In the genomic region with DNA sequence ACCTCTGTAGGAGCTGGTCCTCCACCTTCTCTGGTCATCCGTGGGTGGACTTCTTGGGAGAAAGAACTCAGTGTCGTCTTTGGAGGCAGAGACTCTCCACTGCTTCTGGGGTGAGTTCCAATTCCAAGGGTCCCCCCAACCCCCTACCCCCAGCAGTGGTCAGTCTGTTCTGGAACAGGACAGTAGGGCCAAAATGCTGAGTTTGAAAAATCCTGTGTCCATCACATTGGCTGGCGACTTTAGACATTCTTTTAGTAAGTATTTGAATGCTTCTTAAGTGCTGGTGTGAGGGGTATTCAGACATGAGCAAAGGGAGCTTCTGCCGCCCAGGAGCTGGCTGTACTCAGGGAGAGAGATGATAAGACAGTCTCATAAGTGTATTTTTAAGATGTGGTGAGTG, we compare ENCODE assay signal across 13 cellular contexts. TPM values are rescaled to one million over a fixed set of nuclear protein-coding genes. Genes with fewer than 3 reads are reported as not detected.
DNase-seq lines count a peak whose midpoint lies in the region; ATAC-seq and TF ChIP-seq lines count a peak whose summit lies in the region.
"Had no signal": no experiment of that assay in that cellular context is flagged by ENCODE, and none has a peak within 500 bp of the region (broad histone marks: within the 10 kb centered on the region; RNA-seq: fewer than 3 reads in every experiment).

No MANE protein-coding gene starts in this region.

- in situ Hi-C loops in mammary epithelial cell (cut with MboI; ENCODE audit: low sequenced_read_pairs in 2 of 2): no loop called here

- TF ChIP-seq CTCF in mammary epithelial cell (conservative IDR thresholded peaks at IDR 0.05 in 1 of 2, IDR thresholded peaks at IDR 0.05 in 1 of 2; ENCODE audit: extremely low read depth in 1 of 2, insufficient read depth in 1 of 2, low read depth in 1 of 2, low read length in 2 of 2) (no peak), neutrophil (IDR thresholded peaks at IDR 0.05) (no peak)

- peaks cover 0 to 37% (median 20%) of the 10 kb centered on the region in 4 donors for H3K4me1 Mint-ChIP-seq in CD4-positive, CD25-positive, alpha-beta regulatory T cell
- peaks cover 14 to 22% (median 22%) of the 10 kb centered on the region in 3 donors for H3K4me1 Mint-ChIP-seq in IgD-negative memory B cell

- TSS peak; percentile 21 for BruUV-seq in mammary epithelial cell (replicated peaks; lab: Mats Ljungman, UMichigan)

- intact Hi-C loops in mammary epithelial cell (cut with micrococcal nuclease): no loop called here

- no peaks in the 10 kb centered on the region for H3K9me3 Mint-ChIP-seq in CD4-positive, CD25-positive, alpha-beta regulatory T cell
- H3K9me3 Mint-ChIP-seq in IgD-negative memory B cell: no peaks in the 10 kb centered on the region

- peak overlapping the region; percentile 48 to 92 (median 85) for H3K4me3 Mint-ChIP-seq in CD4-positive, CD25-positive, alpha-beta regulatory T cell
- peak overlapping the region; percentile 45 to 82 (median 70) for H3K4me3 Mint-ChIP-seq in IgD-negative memory B cell

- no peak overlapping the region for H3K27ac ChIP-seq in CD4-positive, CD25-positive, alpha-beta regulatory T cell (ENCODE audit: insufficient read depth, low read length, poor library complexity, severe bottlenecking)
- no peak overlapping the region for H3K27ac ChIP-seq in mammary epithelial cell (ENCODE audit: insufficient read depth, low read depth, low read length)
- peak overlapping the region; percentile 96 for H3K27ac ChIP-seq in neutrophil

- H3K9ac ChIP-seq in mammary epithelial cell (ENCODE audit: insufficient read depth, low read length): no peak overlapping the region

- peaks cover 49% of the 10 kb centered on the region for H3K79me2 ChIP-seq in mammary epithelial cell (ENCODE audit: insufficient read depth, low read length)

- no peak overlapping the region for H3K4me2 ChIP-seq in mammary epithelial cell (ENCODE audit: insufficient read depth, low read depth, low read length)

- H2AFZ ChIP-seq in mammary epithelial cell (ENCODE audit: low read depth, low read length): no peak overlapping the region

- DNase-seq in CD4-positive, CD25-positive, alpha-beta regulatory T cell: no peak
- DNase-seq in mammary epithelial cell: no peak
- DNase-seq in epidermal melanocyte (ENCODE audit: insufficient read length, low spot score): no peak
- DNase-seq in stimulated activated CD4-positive, alpha-beta T cell treated with anti-CD3 and anti-CD28 coated beads, Interleukin-4, amount 100 ng/mL, for 1 hour: no peak
- no peak for DNase-seq in NK-92 (lab: John Stamatoyannopoulos, UW; ENCODE audit: unreplicated experiment)
- DNase-seq: DMS53; effector memory CD4-positive, alpha-beta T cell; hypothalamus; KG1; mucosa of descending colon; small intestine had no signal

- WGBS in mammary epithelial cell (ENCODE audit: low coverage, missing lambda C conversion rate): 80% methylated on average over 4 of the region's 4 CpGs

- H3K36me3 Mint-ChIP-seq in CD4-positive, CD25-positive, alpha-beta regulatory T cell: peaks cover 14% of the 10 kb centered on the region
- H3K36me3 Mint-ChIP-seq in IgD-negative memory B cell: no peaks in the 10 kb centered on the region

- peak overlapping the region; percentile 19 for H3K4me3 ChIP-seq in CD4-positive, CD25-positive, alpha-beta regulatory T cell (ENCODE audit: low read depth, low read length)
- no peak overlapping the region for H3K4me3 ChIP-seq in mammary epithelial cell (replicated peaks in 1 of 3; ENCODE audit: insufficient read depth in 1 of 3, low read depth in 2 of 3, low read length in 3 of 3)
- no peak overlapping the region for H3K4me3 ChIP-seq in neutrophil (ENCODE audit: low read depth in 1 of 2, low read length in 1 of 2)
- H3K4me3 ChIP-seq: mucosa of descending colon had no signal

- H3K27me3 Mint-ChIP-seq in CD4-positive, CD25-positive, alpha-beta regulatory T cell: no peaks in the 10 kb centered on the region
- no peaks in the 10 kb centered on the region for H3K27me3 Mint-ChIP-seq in IgD-negative memory B cell

- H3K27me3 ChIP-seq in CD4-positive, CD25-positive, alpha-beta regulatory T cell (ENCODE audit: control insufficient read depth, insufficient read depth, low read length): no peaks in the 10 kb centered on the region
- H3K27me3 ChIP-seq in mammary epithelial cell (ENCODE audit: insufficient read depth, low read length): no peaks in the 10 kb centered on the region
- no peaks in the 10 kb centered on the region for H3K27me3 ChIP-seq in neutrophil

- peaks cover 31% of the 10 kb centered on the region for H3K36me3 ChIP-seq in CD4-positive, CD25-positive, alpha-beta regulatory T cell (ENCODE audit: control insufficient read depth, insufficient read depth, low read length)
- no peaks in the 10 kb centered on the region for H3K36me3 ChIP-seq in mammary epithelial cell (ENCODE audit: insufficient read depth, low read length)
- H3K36me3 ChIP-seq in neutrophil: peaks cover 45% of the 10 kb centered on the region

- H3K27ac Mint-ChIP-seq in CD4-positive, CD25-positive, alpha-beta regulatory T cell: peak overlapping the region; percentile 61 to 94 (median 85)
- H3K27ac Mint-ChIP-seq in IgD-negative memory B cell: peak overlapping the region; percentile 70 to 95 (median 84)

- CTCF ChIA-PET in mammary epithelial cell (lab: Charles Lee; ENCODE audit: low non-redundant PET): no interaction called here

- H3K9me3 ChIP-seq in CD4-positive, CD25-positive, alpha-beta regulatory T cell (ENCODE audit: control insufficient read depth in 2 of 2, low read length in 2 of 2): no peaks in the 10 kb centered on the region
- no peaks in the 10 kb centered on the region for H3K9me3 ChIP-seq in mammary epithelial cell (replicated peaks; ENCODE audit: insufficient read depth, low read length)
- H3K9me3 ChIP-seq in neutrophil: no peaks in the 10 kb centered on the region
- H3K9me3 ChIP-seq: mucosa of descending colon had no signal

- dilution Hi-C loops in mammary epithelial cell (cut with HindIII; ENCODE audit: low sequenced_read_pairs): loop anchor here (10.0 kb wide), 1 partner anchor 94 kb away; no protein-coding TSS in a partner anchor

- no peaks in the 10 kb centered on the region for H4K20me1 ChIP-seq in mammary epithelial cell (ENCODE audit: insufficient read depth, low read length)

- no peak for ATAC-seq in CD4-positive, CD25-positive, alpha-beta regulatory T cell (ENCODE audit: low read depth in 2 of 2)
- ATAC-seq: mucosa of descending colon had no signal

- peaks cover 23% of the 10 kb centered on the region for H3K4me1 ChIP-seq in CD4-positive, CD25-positive, alpha-beta regulatory T cell (ENCODE audit: control insufficient read depth, insufficient read depth, low read length, poor library complexity, severe bottlenecking)
- peaks cover 7% of the 10 kb centered on the region for H3K4me1 ChIP-seq in mammary epithelial cell (ENCODE audit: insufficient read depth, low read length)
- H3K4me1 ChIP-seq in neutrophil (ENCODE audit: control insufficient read depth in 1 of 2, insufficient read depth in 1 of 2, low read depth in 1 of 2, low read length in 1 of 2): peaks cover 39 to 40% of the 10 kb centered on the region in 2 experiments

RNA-seq across cellular contexts. Expression of gene ZNF316, which starts 1.9 kb away (rescaled TPM):
- 51.6 TPM for total RNA-seq in CD4-positive, CD25-positive, alpha-beta regulatory T cell
- polyA plus RNA-seq in CD4-positive, CD25-positive, alpha-beta regulatory T cell: 1 to 10 TPM in 2 of 4 donors, under 1 TPM in 2; 0.81 to 1.5 (median 0.98) TPM
- polyA plus RNA-seq in IgD-negative memory B cell (2.1 TPM), mammary epithelial cell (3.8 TPM)
- total RNA-seq in mammary epithelial cell: 10 to 100 TPM; 19.3 to 24.5 TPM
- polyA minus RNA-seq in mammary epithelial cell: 3.2 TPM

RNA-seq across cellular contexts. Expression of gene ZNF853, which starts 23.6 kb away (rescaled TPM):
- 0.96 TPM for total RNA-seq in CD4-positive, CD25-positive, alpha-beta regulatory T cell
- 1 to 10 TPM in 1 of 4 donors, under 1 TPM in 3; 0.26 to 1.3 (median 0.71) TPM for polyA plus RNA-seq in CD4-positive, CD25-positive, alpha-beta regulatory T cell
- 1.5 TPM for polyA plus RNA-seq in IgD-negative memory B cell
- total RNA-seq in mammary epithelial cell: under 1 TPM; 0.21 to 0.67 TPM
- polyA plus RNA-seq in mammary epithelial cell: 0.02 TPM
- not detected for polyA minus RNA-seq in mammary epithelial cell

RNA-seq across cellular contexts. Expression of gene INTS15, which starts 49.2 kb away (rescaled TPM):
- 50.1 TPM for total RNA-seq in CD4-positive, CD25-positive, alpha-beta regulatory T cell
- 10 to 100 TPM; 28.3 to 33.1 (median 31.5) TPM for polyA plus RNA-seq in CD4-positive, CD25-positive, alpha-beta regulatory T cell
- 41.3 TPM for polyA plus RNA-seq in IgD-negative memory B cell
- 10 to 100 TPM; 12.5 to 21.1 TPM for total RNA-seq in mammary epithelial cell
- polyA plus RNA-seq in mammary epithelial cell: 17.3 TPM
- polyA minus RNA-seq in mammary epithelial cell: 28.5 TPM
